Comparison of ENCODE assay signal across 8 cellular contexts in the genomic region with DNA sequence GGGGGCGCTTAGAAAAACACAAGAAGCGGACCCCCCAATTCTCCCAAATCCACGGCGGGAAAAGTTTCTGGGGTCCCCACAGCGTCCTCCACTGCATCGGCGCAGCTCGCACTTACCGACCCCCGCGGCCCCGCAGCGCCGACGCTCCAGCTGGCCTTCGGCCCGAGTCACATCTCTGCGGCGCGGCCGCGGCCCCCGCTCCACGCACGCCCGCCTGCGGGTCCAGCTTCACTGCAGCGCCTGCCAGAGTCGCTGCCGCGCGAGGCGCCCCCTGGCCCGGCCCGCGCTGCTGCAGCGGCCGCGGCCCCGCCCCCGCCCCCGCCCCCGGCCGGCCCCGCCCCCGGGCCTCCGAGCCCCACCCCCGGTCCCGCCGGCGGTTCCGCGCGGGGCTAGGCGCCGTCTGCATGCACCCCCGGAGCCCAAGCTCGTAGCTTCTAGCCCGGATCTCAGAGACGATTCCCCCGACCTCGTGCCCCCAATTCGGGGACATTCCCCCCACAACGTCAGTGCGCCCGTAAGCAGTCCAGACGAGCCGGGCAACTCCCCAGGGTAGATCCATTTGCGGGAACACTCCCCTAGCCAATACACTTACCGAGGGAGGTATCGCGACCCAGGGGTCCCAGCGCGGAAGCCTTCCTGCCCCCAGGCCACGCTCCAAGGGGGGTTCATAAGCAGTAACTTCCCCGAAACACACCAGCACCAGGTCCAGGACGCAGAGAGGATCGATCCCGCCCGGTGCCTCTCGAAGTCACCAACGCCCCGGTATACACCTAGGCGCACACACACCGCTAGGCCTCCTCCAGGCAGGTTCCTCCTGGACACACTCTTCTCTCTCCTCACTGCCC. TPM values are rescaled to one million over a fixed set of nuclear protein-coding genes. Genes with fewer than 3 reads are reported as not detected.
DNase-seq lines count a peak whose midpoint lies in the region; ATAC-seq, FAIRE-seq and TF ChIP-seq lines count a peak whose summit lies in the region.

A gene with protein sequence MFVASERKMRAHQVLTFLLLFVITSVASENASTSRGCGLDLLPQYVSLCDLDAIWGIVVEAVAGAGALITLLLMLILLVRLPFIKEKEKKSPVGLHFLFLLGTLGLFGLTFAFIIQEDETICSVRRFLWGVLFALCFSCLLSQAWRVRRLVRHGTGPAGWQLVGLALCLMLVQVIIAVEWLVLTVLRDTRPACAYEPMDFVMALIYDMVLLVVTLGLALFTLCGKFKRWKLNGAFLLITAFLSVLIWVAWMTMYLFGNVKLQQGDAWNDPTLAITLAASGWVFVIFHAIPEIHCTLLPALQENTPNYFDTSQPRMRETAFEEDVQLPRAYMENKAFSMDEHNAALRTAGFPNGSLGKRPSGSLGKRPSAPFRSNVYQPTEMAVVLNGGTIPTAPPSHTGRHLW (minus strand): TSS at position 238 of the 845 bp plus-strand sequence. CDS start 12,003 bp downstream, outside the sequence.

- H3K4me2 ChIP-seq in GM12878 (ENCODE audit: control insufficient read depth, insufficient read depth): peak within 1 kb of the TSS; percentile 77

- peaks cover 6 to 15% of the 10 kb centered on the region in 2 experiments for H3K27me3 ChIP-seq in GM12878 (replicated peaks in 1 of 2; ENCODE audit: control insufficient read depth in 2 of 2, insufficient read depth in 2 of 2, low read length in 1 of 2)

- no TSS peak for BruUV-seq in GM12878 (replicated peaks; lab: Mats Ljungman, UMichigan)

- H3K27me3 Mint-ChIP-seq in T-helper 17 cell: peaks cover 26% of the 10 kb centered on the region

- no peak within 1 kb of the TSS for H3K9ac ChIP-seq in GM12878 (ENCODE audit: control insufficient read depth, insufficient read depth, low read length)

- H3K4me3 ChIP-seq in AG09309 (ENCODE audit: control insufficient read depth, low read depth, low read length) (peak within 1 kb of the TSS; percentile 66), HFF-Myc (replicated peaks; ENCODE audit: low read depth, low read length) (peak within 1 kb of the TSS; percentile 47), GM12878 (peak within 1 kb of the TSS; percentile 47; the same call in 1 of the 2 replicates), iPS-11a (ENCODE audit: low read depth, low read length) (peak within 1 kb of the TSS; percentile 80)

- DNase-seq in AG09309 (ENCODE audit: low read depth) (no peak), HFF-Myc (ENCODE audit: extremely low read depth, low read depth) (no peak), T-helper 17 cell (peak; percentile 35 to 61 (median 57)), GM12878 (ENCODE audit: low read depth, low spot score) (no peak), retina (peak; percentile 69)

- no peak within 1 kb of the TSS for H3K27ac ChIP-seq in GM12878 (ENCODE audit: control insufficient read depth, insufficient read depth)

- H3K36me3 ChIP-seq in GM12878 (ENCODE audit: control insufficient read depth in 2 of 2, insufficient read depth in 2 of 2, low read length in 1 of 2): no peaks in the 10 kb centered on the region

- SMC1A ChIA-PET in GM12878 (lab: Charles Lee; ENCODE audit: uncharacterized antibody, unreplicated experiment): no interaction called here

- in situ Hi-C loops in GM12878 (cut with MboI): loop anchor here (5.0 kb wide), 2 partner anchors 283 to 328 kb away; partner anchors contain the start of gene VPS35L

- POLR2A ChIA-PET in GM12878 (lab: Charles Lee): no interaction called here

- no peak for FAIRE-seq in GM12878 (lab: Jason Lieb, UNC)

- peak within 1 kb of the TSS; percentile 73 for H2AFZ ChIP-seq in GM12878 (ENCODE audit: control insufficient read depth, low read depth, low read length)

- peaks cover 26% of the 10 kb centered on the region for H3K4me1 Mint-ChIP-seq in T-helper 17 cell

- CTCF ChIA-PET in GM12878 (lab: Yijun Ruan, JAX): interaction anchor here (0.6 to 6.6 kb wide), 4 partner anchors 285 to 733 kb away, joined by 3 to 149 read pairs (median 10); no protein-coding TSS in a partner anchor

- WGBS in GM12878 (ENCODE audit: insufficient coverage, insufficient replicate concordance, low lambda C conversion rate, missing lambda C conversion rate): 13% methylated on average over 52 of the region's 85 CpGs

- H3K79me2 ChIP-seq in GM12878 (ENCODE audit: control insufficient read depth, insufficient read depth, low read length): no peaks in the 10 kb centered on the region

- H3K4me3 Mint-ChIP-seq in T-helper 17 cell: peak within 1 kb of the TSS; percentile 94

- TF ChIP-seq CTCF in AG09309 (IDR thresholded peaks at IDR 0.05; ENCODE audit: control insufficient read depth, insufficient read depth, low read depth, low read length, missing control alignments) (no peak), HFF-Myc (IDR thresholded peaks at IDR 0.05; ENCODE audit: low read depth, low read length, missing control alignments) (no peak), GM12878 (IDR thresholded peaks at IDR 0.05 in 2 of 3, conservative IDR thresholded peaks at IDR 0.05 in 1 of 3; ENCODE audit: control insufficient read depth in 2 of 3, extremely low read depth in 1 of 3, insufficient read depth in 1 of 3, low read depth in 3 of 3, low read length in 3 of 3) (peak in 1 of 3 experiments; percentile 10; a peak in 1 of 6 replicates)

- H3K27ac Mint-ChIP-seq in T-helper 17 cell: peak within 1 kb of the TSS; percentile 78

- no peak for TF ChIP-seq EP300 in GM12878 (IDR thresholded peaks at IDR 0.05; ENCODE audit: borderline replicate concordance in 1 of 2, control insufficient read depth in 1 of 2, low read depth in 2 of 2, low read length in 2 of 2)

- RAD21 ChIA-PET in GM12878 (lab: Charles Lee; ENCODE audit: unreplicated experiment): interaction anchor here (1.1 to 1.7 kb wide), 2 partner anchors 283 to 285 kb away, joined by 3 to 5 read pairs; no protein-coding TSS in a partner anchor

- H3K9me3 ChIP-seq in T-helper 17 cell (ENCODE audit: control insufficient read depth, low read length, poor library complexity, severe bottlenecking) (no peaks in the 10 kb centered on the region), GM12878 (replicated peaks; ENCODE audit: control insufficient read depth, insufficient read depth, low read length) (no peaks in the 10 kb centered on the region)

- peaks cover 3% of the 10 kb centered on the region for H3K36me3 Mint-ChIP-seq in T-helper 17 cell (ENCODE audit: low read depth)

- H4K20me1 ChIP-seq in GM12878 (ENCODE audit: control insufficient read depth, insufficient read depth): no peaks in the 10 kb centered on the region

- intact Hi-C loops in GM12878 (cut with micrococcal nuclease; ENCODE audit: unreplicated experiment): no loop called here

- TF ChIP-seq RAD21 in GM12878 (IDR thresholded peaks at IDR 0.05; ENCODE audit: insufficient read depth, low read depth, low read length): no peak

- ATAC-seq in T-helper 17 cell (peak; percentile 82), GM12878 (peak; percentile 58), HG02642 (IDR thresholded peaks at IDR 0.05; ENCODE audit: poor library complexity, unreplicated experiment) (no peak), HG03457 (IDR thresholded peaks at IDR 0.05; ENCODE audit: unreplicated experiment) (no peak)

- no peaks in the 10 kb centered on the region for H3K4me1 ChIP-seq in GM12878 (ENCODE audit: control insufficient read depth, insufficient read depth, low read length)

- TF ChIP-seq POLR2A in GM12878 (IDR thresholded peaks at IDR 0.05; ENCODE audit: low read depth, low read length): no peak

TF ChIP-seq in GM12878, 131 proteins besides CTCF, POLR2A, EP300 and RAD21 (continues in another document):
- no peak for TF ChIP-seq ZBTB40 (IDR thresholded peaks at IDR 0.05; ENCODE audit: borderline replicate concordance)

RNA-seq across cellular contexts. Expression of the gene that starts here (rescaled TPM):
- total RNA-seq in T-helper 17 cell (1 to 10 TPM; 2.5 to 2.9 TPM), GM12878 (2014; rRNA removed) (under 0.01 TPM in 1 of 2 replicates, not detected in the other), GM12878 (2014; rRNA removed; fragmentation: Illumina TruSeq; extraction: Trizol) (0.04 TPM in 1 of 2 replicates, not detected in the other), GM12878 (2021) (0.23 and 0.32 TPM in 2 replicates)
- total RNA-seq in GM12878 (2013; cell fraction: nucleolus; rRNA removed): 0.27 and 0.33 TPM in 2 replicates
- polyA plus RNA-seq in GM12878 (2011; ENCODE audit: low read depth): not detected
- polyA plus RNA-seq in GM12878 (2011; rRNA removed) (0.01 and 0.12 TPM in 2 replicates), GM12878 (2014; fragmentation: Illumina TruSeq; extraction: Trizol) (0.07 and 0.35 TPM in 2 replicates), GM12878 (2014; fragmentation: Nextera tagmentation; extraction: Ambion mirVana) (under 1 TPM in 1 of 2 experiments, not detected in 1; 0.40 TPM), GM12878 (2014; rRNA removed) (0.03 and 0.27 TPM in 2 replicates), GM12878 (2016; fragmentation: Nextera tagmentation; extraction: Ambion mirVana) (under 1 TPM; 0.33 to 0.42 TPM)
- polyA plus RNA-seq in GM12878 (2011; cell fraction: cytosol; rRNA removed): 0.05 and 0.18 TPM in 2 replicates
- polyA plus RNA-seq in GM12878 (2011; cell fraction: nucleus; rRNA removed): 0.06 and 0.10 TPM in 2 replicates
- 0.13 TPM in 1 of 2 replicates, not detected in the other for polyA plus RNA-seq in GM12878 (2012)
- polyA minus RNA-seq in GM12878 (2011; rRNA and poly(A)+ RNA removed): not detected in 2 replicates
- not detected in 2 replicates for polyA minus RNA-seq in GM12878 (2011; cell fraction: cytosol; rRNA and poly(A)+ RNA removed)
- not detected in 2 replicates for polyA minus RNA-seq in GM12878 (2011; cell fraction: nucleus; rRNA and poly(A)+ RNA removed)

Comparison
In these comparisons a context has a peak if more than half of its experiments do, and no peak if none do; other contexts are left out.
1. Peak in ATAC-seq, H3K4me3 ChIP-seq and H3K4me2 ChIP-seq in GM12878; RNA of the gene not detected or under 1 TPM.
2. DNase-seq: peak in T-helper 17 cell (3 of 3) and retina (single experiment); none in AG09309 (single experiment), HFF-Myc (single experiment) and GM12878 (single experiment).
3. Peak in every context shown above with its lines, with median percentiles within 50 percentile points of each other: H3K4me3 ChIP-seq.